In the genomic region with DNA sequence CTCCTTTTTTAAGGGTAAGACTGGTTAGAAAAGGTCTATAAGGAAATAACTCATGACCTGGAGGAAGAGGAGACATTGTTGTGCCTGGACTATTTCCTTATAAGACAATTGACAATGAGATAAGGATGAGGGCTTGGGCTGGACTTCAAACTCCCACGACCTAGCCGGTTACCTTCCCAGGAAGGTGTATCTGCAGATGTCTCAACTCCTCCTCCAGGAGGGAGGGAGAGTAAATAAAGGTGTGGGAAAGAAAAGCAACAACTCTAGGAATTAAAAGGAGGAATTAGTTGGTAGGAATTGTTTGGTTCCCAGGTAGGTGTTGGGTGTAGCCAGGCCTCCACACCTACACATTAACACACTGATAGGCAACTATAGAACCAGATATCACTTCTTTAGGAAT, we compare ENCODE assay signal across 23 cellular contexts.
DNase-seq lines count a peak whose midpoint lies in the region; ATAC-seq, FAIRE-seq and TF ChIP-seq lines count a peak whose summit lies in the region.
"Had no signal": no experiment of that assay in that cellular context is flagged by ENCODE, and none has a peak within 500 bp of the region (broad histone marks: within the 10 kb centered on the region; RNA-seq: fewer than 3 reads in every experiment).

No MANE protein-coding gene starts in this region.

- no peaks in the 10 kb centered on the region for H3K27me3 ChIP-seq in HUES48 (ENCODE audit: control insufficient read depth, insufficient read depth, low read length)
- H3K27me3 ChIP-seq in K562 (ENCODE audit: control insufficient read depth in 2 of 2, insufficient read depth in 2 of 2, low read length in 2 of 2): no peaks in the 10 kb centered on the region
- no peaks in the 10 kb centered on the region for H3K27me3 ChIP-seq in CD4-positive, alpha-beta T cell (ENCODE audit: control insufficient read depth, insufficient read depth, low read length)
- H3K27me3 ChIP-seq: suprapubic skin had no signal

- BruUV-seq in K562 (replicated peaks; lab: Mats Ljungman, UMichigan): no TSS peak

- H3K4me1 Mint-ChIP-seq in stimulated activated naive B cell treated with anti-CD40 and anti-IgM and Interleukin-4, amounts not matched to agents 10 μg/mL and 1 μg/mL and 100 μg/mL, for 72 hours: peaks cover 2 to 14% of the 10 kb centered on the region in 2 donors
- H3K4me1 Mint-ChIP-seq in CD4-positive, alpha-beta T cell (ENCODE audit: low read depth): no peaks in the 10 kb centered on the region
- H3K4me1 Mint-ChIP-seq: activated CD4-positive, alpha-beta T cell treated with anti-CD3 and anti-CD28 coated beads for 36 hours; activated CD8-positive, alpha-beta memory T cell treated with anti-CD3 and anti-CD28 coated beads, Interleukin-2, amount 10 ng/mL, durations not matched to agents 7 days and 5 days; natural killer cell had no signal

- no peaks in the 10 kb centered on the region for H4K20me1 ChIP-seq in K562 (replicated peaks; ENCODE audit: control insufficient read depth, insufficient read depth, low read length)

- H3K36me3 Mint-ChIP-seq in stimulated activated naive B cell treated with anti-CD40 and anti-IgM and Interleukin-4, amounts not matched to agents 10 μg/mL and 1 μg/mL and 100 μg/mL, for 72 hours: no peaks in the 10 kb centered on the region
- no peaks in the 10 kb centered on the region for H3K36me3 Mint-ChIP-seq in CD4-positive, alpha-beta T cell (ENCODE audit: low read depth)
- H3K36me3 Mint-ChIP-seq: activated CD8-positive, alpha-beta memory T cell treated with anti-CD3 and anti-CD28 coated beads, Interleukin-2, amount 10 ng/mL, durations not matched to agents 7 days and 5 days; activated naive CD8-positive, alpha-beta T cell treated with anti-CD3 and anti-CD28 coated beads for 36 hours; CD8-positive, alpha-beta T cell; memory B cell; natural killer cell had no signal

- no peaks in the 10 kb centered on the region for H3K4me1 ChIP-seq in HUES48 (ENCODE audit: control insufficient read depth, insufficient read depth, low read length)
- H3K4me1 ChIP-seq in K562 (replicated peaks in 1 of 2; ENCODE audit: control insufficient read depth in 2 of 2, insufficient read depth in 2 of 2, low read length in 2 of 2): peaks cover 2 to 15% of the 10 kb centered on the region in 2 experiments; a peak in 3 of 5 replicates

- FAIRE-seq in K562 (lab: Jason Lieb, UNC): peak; percentile 75

- H3K9me3 ChIP-seq in HUES48 (ENCODE audit: control insufficient read depth, insufficient read depth, low read length): no peaks in the 10 kb centered on the region
- no peaks in the 10 kb centered on the region for H3K9me3 ChIP-seq in K562 (replicated peaks; ENCODE audit: control insufficient read depth, insufficient read depth, low read depth, low read length)
- no peaks in the 10 kb centered on the region for H3K9me3 ChIP-seq in CD4-positive, alpha-beta T cell (ENCODE audit: control insufficient read depth, low read length)
- H3K9me3 ChIP-seq: suprapubic skin had no signal

- no peaks in the 10 kb centered on the region for H3K27me3 Mint-ChIP-seq in stimulated activated naive B cell treated with anti-CD40 and anti-IgM and Interleukin-4, amounts not matched to agents 10 μg/mL and 1 μg/mL and 100 μg/mL, for 72 hours
- no peaks in the 10 kb centered on the region for H3K27me3 Mint-ChIP-seq in CD4-positive, alpha-beta T cell
- H3K27me3 Mint-ChIP-seq: activated CD4-positive, alpha-beta T cell treated with anti-CD3 and anti-CD28 coated beads for 36 hours; activated CD8-positive, alpha-beta memory T cell treated with anti-CD3 and anti-CD28 coated beads, Interleukin-2, amount 10 ng/mL, durations not matched to agents 7 days and 5 days; activated naive CD8-positive, alpha-beta T cell treated with anti-CD3 and anti-CD28 coated beads for 36 hours; memory B cell had no signal

- no peaks in the 10 kb centered on the region for H3K79me2 ChIP-seq in K562 (ENCODE audit: control insufficient read depth, insufficient read depth, low read length)

- H3K4me3 ChIP-seq in HUES48 (ENCODE audit: low read depth, low read length): no peak overlapping the region
- no peak overlapping the region for H3K4me3 ChIP-seq in K562
- H3K4me3 ChIP-seq: suprapubic skin had no signal

- no peak for DNase-seq in K562 (ENCODE audit: extremely low read depth in 1 of 4, low spot score in 3 of 4)
- peak; percentile 75 for DNase-seq in kidney tubule cell (ENCODE audit: low spot score)
- no peak for DNase-seq in stimulated activated naive B cell treated with anti-CD40 and anti-IgM and Interleukin-4, amounts not matched to agents 10 μg/mL and 1 μg/mL and 100 μg/mL, for 72 hours
- no peak for DNase-seq in KBM-7
- no peak for DNase-seq in CD4-positive, alpha-beta T cell
- DNase-seq: activated CD4-positive, alpha-beta T cell treated with anti-CD3 and anti-CD28 coated beads for 36 hours; activated CD8-positive, alpha-beta memory T cell treated with anti-CD3 and anti-CD28 coated beads, Interleukin-2, amount 10 ng/mL, durations not matched to agents 7 days and 5 days; activated naive CD8-positive, alpha-beta T cell treated with anti-CD3 and anti-CD28 coated beads for 36 hours; CD8-positive, alpha-beta T cell; DMS53; effector memory CD4-positive, alpha-beta T cell; natural killer cell; NCI-H1105; NCI-H2029; NCI-H345; NCI-H774; T-helper 1 cell had no signal

- H3K27ac Mint-ChIP-seq in stimulated activated naive B cell treated with anti-CD40 and anti-IgM and Interleukin-4, amounts not matched to agents 10 μg/mL and 1 μg/mL and 100 μg/mL, for 72 hours: peak overlapping the region; percentile 20
- H3K27ac Mint-ChIP-seq in CD4-positive, alpha-beta T cell: no peak overlapping the region
- H3K27ac Mint-ChIP-seq: activated CD4-positive, alpha-beta T cell treated with anti-CD3 and anti-CD28 coated beads for 36 hours; activated CD8-positive, alpha-beta memory T cell treated with anti-CD3 and anti-CD28 coated beads, Interleukin-2, amount 10 ng/mL, durations not matched to agents 7 days and 5 days; activated naive CD8-positive, alpha-beta T cell treated with anti-CD3 and anti-CD28 coated beads for 36 hours; activated T-helper 2 cell treated with anti-CD3 and anti-CD28 coated beads, Interferon-gamma antibody, Interleukin-2, Interleukin-4, amounts not matched to agents 10 μg/mL and 5 μg/mL and 100 μg/mL, durations not matched to agents 14 hours and 24 hours and 36 hours; CD8-positive, alpha-beta T cell; memory B cell; natural killer cell had no signal

- H3K9ac ChIP-seq in HUES48 (ENCODE audit: low read depth, low read length) (no peak overlapping the region), K562 (ENCODE audit: insufficient read depth in 1 of 2, low read depth in 2 of 2, low read length in 2 of 2) (0 out of 4 replicates have a peak overlapping the region, but pooled peaks of 1 of the 2 experiments have one; percentile 20)

- no peak for TF ChIP-seq CTCF in K562 (IDR thresholded peaks at IDR 0.05 in 2 of 3, conservative IDR thresholded peaks at IDR 0.05 in 1 of 3; ENCODE audit: insufficient read depth in 2 of 3, low read depth in 1 of 3, low read length in 3 of 3)
- no peak for TF ChIP-seq CTCF in CD4-positive, alpha-beta T cell (IDR thresholded peaks at IDR 0.05)

- in situ Hi-C loops in K562 (cut with MboI) (no loop called here), KBM-7 (cut with MboI; ENCODE audit: low pct_unique_long_range_greater_than_20kb, low sequenced_read_pairs) (no loop called here)

- CTCF ChIA-PET in K562 (lab: Yijun Ruan, JAX; ENCODE audit: low intra/inter-chr PET ratio): no interaction called here
- CTCF ChIA-PET in CD4-positive, alpha-beta T cell (lab: Charles Lee): no interaction called here

- WGBS in K562 (ENCODE audit: insufficient coverage, low coverage, missing lambda C conversion rate): 14% methylated on average over 2 of the region's 2 CpGs

- no peaks in the 10 kb centered on the region for H3K36me3 ChIP-seq in HUES48 (ENCODE audit: control insufficient read depth, insufficient read depth, low read length)
- H3K36me3 ChIP-seq in K562 (ENCODE audit: control insufficient read depth, insufficient read depth, low read length): no peaks in the 10 kb centered on the region
- H3K36me3 ChIP-seq: suprapubic skin had no signal

- TF ChIP-seq EP300 in K562 (IDR thresholded peaks at IDR 0.05; ENCODE audit: low read length): no peak

- TF ChIP-seq POLR2A in K562 (conservative IDR thresholded peaks at IDR 0.05): no peak

- no peak overlapping the region for H3K4me3 Mint-ChIP-seq in stimulated activated naive B cell treated with anti-CD40 and anti-IgM and Interleukin-4, amounts not matched to agents 10 μg/mL and 1 μg/mL and 100 μg/mL, for 72 hours
- H3K4me3 Mint-ChIP-seq in CD4-positive, alpha-beta T cell: no peak overlapping the region
- H3K4me3 Mint-ChIP-seq: activated CD4-positive, alpha-beta T cell treated with anti-CD3 and anti-CD28 coated beads for 36 hours; activated CD8-positive, alpha-beta memory T cell treated with anti-CD3 and anti-CD28 coated beads, Interleukin-2, amount 10 ng/mL, durations not matched to agents 7 days and 5 days; activated naive CD8-positive, alpha-beta T cell treated with anti-CD3 and anti-CD28 coated beads for 36 hours; CD8-positive, alpha-beta T cell; memory B cell; natural killer cell had no signal

- POLR2A ChIA-PET in K562 (lab: Yijun Ruan, JAX): no interaction called here
- POLR2A ChIA-PET in CD4-positive, alpha-beta T cell (lab: Charles Lee): no interaction called here

- no peak overlapping the region for H3K4me2 ChIP-seq in K562 (ENCODE audit: insufficient read depth, low read length)

- H3K9me3 Mint-ChIP-seq in stimulated activated naive B cell treated with anti-CD40 and anti-IgM and Interleukin-4, amounts not matched to agents 10 μg/mL and 1 μg/mL and 100 μg/mL, for 72 hours: no peaks in the 10 kb centered on the region
- no peaks in the 10 kb centered on the region for H3K9me3 Mint-ChIP-seq in CD4-positive, alpha-beta T cell
- H3K9me3 Mint-ChIP-seq: activated naive CD8-positive, alpha-beta T cell treated with anti-CD3 and anti-CD28 coated beads for 36 hours; activated T-helper 2 cell treated with anti-CD3 and anti-CD28 coated beads, Interferon-gamma antibody, Interleukin-2, Interleukin-4, amounts not matched to agents 10 μg/mL and 5 μg/mL and 100 μg/mL, durations not matched to agents 14 hours and 24 hours and 36 hours; CD8-positive, alpha-beta T cell; memory B cell; natural killer cell had no signal

- H3K27ac ChIP-seq in HUES48 (ENCODE audit: low read depth, low read length): peak overlapping the region; percentile 75
- H3K27ac ChIP-seq in K562 (ENCODE audit: extremely low read depth, low read depth, low read length): no peak overlapping the region
- H3K27ac ChIP-seq in CD4-positive, alpha-beta T cell (ENCODE audit: low read depth, low read length): no peak overlapping the region
- H3K27ac ChIP-seq: suprapubic skin had no signal

- ATAC-seq in K562 (no peak), GM21737 (IDR thresholded peaks at IDR 0.05; ENCODE audit: unreplicated experiment) (no peak), SK-N-SH treated with all-trans-retinoic acid at 6 μM for 48 hours (no peak)
- no peak for ATAC-seq in stimulated activated naive B cell treated with anti-CD40 and anti-IgM and Interleukin-4, amounts not matched to agents 10 μg/mL and 1 μg/mL and 100 μg/mL, for 72 hours (replicated peaks)
- ATAC-seq in CD4-positive, alpha-beta T cell (ENCODE audit: poor library complexity): no peak
- ATAC-seq: activated CD4-positive, alpha-beta T cell treated with anti-CD3 and anti-CD28 coated beads for 36 hours; activated CD8-positive, alpha-beta memory T cell treated with anti-CD3 and anti-CD28 coated beads, Interleukin-2, amount 10 ng/mL, durations not matched to agents 7 days and 5 days; CD8-positive, alpha-beta T cell; natural killer cell had no signal

- no peak for TF ChIP-seq RAD21 in K562 (CRISPR knock-in tag; conservative IDR thresholded peaks at IDR 0.05 in 1 of 2, IDR thresholded peaks at IDR 0.05 in 1 of 2)

- H2AFZ ChIP-seq in K562 (ENCODE audit: low read depth, low read length): no peak overlapping the region

- intact Hi-C loops in K562 (cut with micrococcal nuclease): no loop called here
- intact Hi-C loops in CD4-positive, alpha-beta T cell (cut with DNase I, micrococcal nuclease): no loop called here

- no peaks in the 10 kb centered on the region for H3K9me1 ChIP-seq in K562 (ENCODE audit: control insufficient read depth, insufficient read depth, low read length)
